2 cellular contexts compared by ENCODE assay signal in the genomic region with DNA sequence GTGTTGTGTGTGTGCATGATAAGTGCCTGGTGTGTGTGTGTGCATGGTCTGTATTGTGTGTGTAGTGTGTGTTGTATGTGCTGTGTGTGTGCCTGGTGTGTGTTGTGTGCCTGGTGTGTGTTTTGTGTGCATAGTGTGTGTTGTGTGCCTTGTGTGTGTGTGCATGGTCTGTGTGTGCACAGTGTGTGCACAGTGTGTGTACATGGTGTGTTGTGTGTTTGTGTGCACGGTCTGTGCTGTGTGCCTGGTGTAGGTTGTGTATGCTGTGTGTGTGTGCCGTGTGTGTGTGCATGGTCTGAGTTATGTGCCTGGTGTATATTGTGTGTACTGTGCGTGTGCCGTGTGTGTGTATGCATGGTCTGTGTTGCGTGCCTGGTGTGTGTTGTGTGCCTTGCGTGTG.
TF ChIP-seq lines count a peak whose summit lies in the region.

No MANE protein-coding gene starts in this region.

TF ChIP-seq in H1, 55 proteins besides CTCF, POLR2A, EP300 and RAD21 (continued from another document):
- TF ChIP-seq CEBPB (IDR thresholded peaks at IDR 0.05; ENCODE audit: low read depth, low read length) (no peak), CBX5 (IDR thresholded peaks at IDR 0.05; ENCODE audit: low read depth, low read length) (no peak), HDAC6 (IDR thresholded peaks at IDR 0.05; ENCODE audit: low read depth, low read length) (no peak), CREB1 (IDR thresholded peaks at IDR 0.05) (no peak), SP2 (IDR thresholded peaks at IDR 0.05; ENCODE audit: low read length) (no peak), SIRT6 (IDR thresholded peaks at IDR 0.05; ENCODE audit: low read length) (no peak), SP4 (IDR thresholded peaks at IDR 0.05; ENCODE audit: low read length) (no peak), BRCA1 (IDR thresholded peaks at IDR 0.05; ENCODE audit: low read depth, low read length) (no peak)

TF ChIP-seq in neural cell, 6 proteins besides CTCF, POLR2A, EP300 and RAD21 (continued from another document):
- TF ChIP-seq, protein P1, sequence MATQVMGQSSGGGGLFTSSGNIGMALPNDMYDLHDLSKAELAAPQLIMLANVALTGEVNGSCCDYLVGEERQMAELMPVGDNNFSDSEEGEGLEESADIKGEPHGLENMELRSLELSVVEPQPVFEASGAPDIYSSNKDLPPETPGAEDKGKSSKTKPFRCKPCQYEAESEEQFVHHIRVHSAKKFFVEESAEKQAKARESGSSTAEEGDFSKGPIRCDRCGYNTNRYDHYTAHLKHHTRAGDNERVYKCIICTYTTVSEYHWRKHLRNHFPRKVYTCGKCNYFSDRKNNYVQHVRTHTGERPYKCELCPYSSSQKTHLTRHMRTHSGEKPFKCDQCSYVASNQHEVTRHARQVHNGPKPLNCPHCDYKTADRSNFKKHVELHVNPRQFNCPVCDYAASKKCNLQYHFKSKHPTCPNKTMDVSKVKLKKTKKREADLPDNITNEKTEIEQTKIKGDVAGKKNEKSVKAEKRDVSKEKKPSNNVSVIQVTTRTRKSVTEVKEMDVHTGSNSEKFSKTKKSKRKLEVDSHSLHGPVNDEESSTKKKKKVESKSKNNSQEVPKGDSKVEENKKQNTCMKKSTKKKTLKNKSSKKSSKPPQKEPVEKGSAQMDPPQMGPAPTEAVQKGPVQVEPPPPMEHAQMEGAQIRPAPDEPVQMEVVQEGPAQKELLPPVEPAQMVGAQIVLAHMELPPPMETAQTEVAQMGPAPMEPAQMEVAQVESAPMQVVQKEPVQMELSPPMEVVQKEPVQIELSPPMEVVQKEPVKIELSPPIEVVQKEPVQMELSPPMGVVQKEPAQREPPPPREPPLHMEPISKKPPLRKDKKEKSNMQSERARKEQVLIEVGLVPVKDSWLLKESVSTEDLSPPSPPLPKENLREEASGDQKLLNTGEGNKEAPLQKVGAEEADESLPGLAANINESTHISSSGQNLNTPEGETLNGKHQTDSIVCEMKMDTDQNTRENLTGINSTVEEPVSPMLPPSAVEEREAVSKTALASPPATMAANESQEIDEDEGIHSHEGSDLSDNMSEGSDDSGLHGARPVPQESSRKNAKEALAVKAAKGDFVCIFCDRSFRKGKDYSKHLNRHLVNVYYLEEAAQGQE (IDR thresholded peaks at IDR 0.05; ENCODE audit: borderline replicate concordance): no peak
